24 cellular contexts compared by ENCODE assay signal in the genomic region with DNA sequence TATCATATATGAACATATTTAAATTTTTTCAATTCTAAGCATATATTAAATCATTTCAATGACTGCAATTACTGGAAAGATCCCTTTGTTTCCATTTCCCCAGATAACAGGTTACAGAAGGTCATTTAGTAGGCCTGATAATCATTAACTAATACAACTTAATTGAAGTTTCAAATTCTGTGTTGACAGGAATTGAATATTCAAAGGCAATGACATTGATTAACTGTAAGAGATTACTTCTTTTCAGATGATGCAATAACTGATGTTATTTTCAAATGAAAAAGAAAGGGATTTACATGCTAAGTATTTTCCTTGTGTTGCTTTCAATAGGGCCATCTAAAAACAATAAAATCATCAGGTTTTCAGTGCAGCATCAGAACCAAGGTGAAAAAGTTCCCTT.
"Had no signal": no experiment of that assay in that cellular context is flagged by ENCODE, and none has a peak within 500 bp of the region (broad histone marks: within the 10 kb centered on the region; RNA-seq: fewer than 3 reads in every experiment).

No MANE protein-coding gene starts in this region.

- H3K36me3 ChIP-seq: heart right ventricle, lower lobe of right lung, right atrium auricular region, spleen, stomach, thyroid gland, transverse colon, upper lobe of left lung, vagina had no signal

- H3K9me3 ChIP-seq: heart right ventricle, lower lobe of right lung, psoas muscle, right atrium auricular region, spleen, stomach, testis, thyroid gland, transverse colon, upper lobe of left lung, vagina had no signal

- ATAC-seq: heart right ventricle; left ventricle myocardium superior; lower lobe of right lung; naive thymus-derived CD8-positive, alpha-beta T cell; psoas muscle; sciatic nerve; stimulated activated effector memory CD8-positive, alpha-beta T cell treated with anti-CD3 and anti-CD28 coated beads, Interleukin-12 subunit alpha, Interleukin-12 subunit beta, amount 100 ng/mL, for 72 hours had no signal

- H3K4me1 ChIP-seq: heart right ventricle, lower lobe of right lung, psoas muscle, right atrium auricular region, spleen, stomach, testis, thyroid gland, upper lobe of left lung, vagina had no signal

- FAIRE-seq: keratinocyte had no signal

- H3K27me3 ChIP-seq: right atrium auricular region, testis, thyroid gland, transverse colon, upper lobe of left lung, vagina had no signal

- DNase-seq: heart right ventricle; hippocampal formation; left ventricle myocardium superior; lower lobe of right lung; mammary epithelial cell; mesenchymal stem cell; naive thymus-derived CD8-positive, alpha-beta T cell; occipital lobe; psoas muscle; spleen; stimulated activated CD4-positive, alpha-beta T cell treated with anti-CD3 and anti-CD28 coated beads, Interleukin-4, amount 100 ng/mL, for 24 hours; stimulated activated naive CD4-positive, alpha-beta T cell; stomach; testis; thyroid gland; transverse colon; upper lobe of left lung had no signal

- H3K27ac ChIP-seq: heart right ventricle, lower lobe of right lung, parathyroid adenoma, psoas muscle, right atrium auricular region, skin epidermis, spleen, stomach, testis, thyroid gland, transverse colon, upper lobe of left lung, vagina had no signal

- H3K79me2 ChIP-seq: parathyroid adenoma had no signal

- H2AFZ ChIP-seq: parathyroid adenoma had no signal

- H3K9ac ChIP-seq: parathyroid adenoma had no signal

- H3K4me3 ChIP-seq: heart right ventricle, lower lobe of right lung, psoas muscle, right atrium auricular region, skin epidermis, spleen, stomach, testis, thyroid gland, transverse colon, upper lobe of left lung, vagina had no signal
